In the genomic region with DNA sequence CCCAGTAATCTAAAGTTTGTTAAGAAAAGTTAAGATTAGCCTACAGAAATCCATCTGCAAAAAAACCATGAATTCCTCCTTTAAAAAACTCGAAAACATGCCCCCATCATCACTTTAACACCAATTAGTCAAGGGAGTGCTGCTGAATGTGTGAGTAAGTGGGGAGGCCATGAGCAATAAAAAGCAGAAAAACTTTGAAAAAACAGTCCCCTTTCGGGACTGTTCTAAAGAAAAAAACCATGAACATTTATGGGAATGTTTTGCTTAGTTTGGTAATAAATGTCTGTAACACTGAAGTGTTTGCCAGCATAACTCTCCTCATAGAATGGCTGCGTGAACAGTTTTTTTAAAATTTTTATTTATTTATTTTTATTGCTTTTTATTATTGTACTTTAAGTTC, we compare ENCODE assay signal across 15 cellular contexts.
DNase-seq lines count a peak whose midpoint lies in the region; ATAC-seq and TF ChIP-seq lines count a peak whose summit lies in the region.
"Had no signal": no experiment of that assay in that cellular context is flagged by ENCODE, and none has a peak within 500 bp of the region (broad histone marks: within the 10 kb centered on the region; RNA-seq: fewer than 3 reads in every experiment).

No MANE protein-coding gene starts in this region.

- H4K5ac ChIP-seq in IMR-90 (ENCODE audit: low read depth, low read length): no peak overlapping the region; the same call in 1 of the 2 replicates

- H3K4me1 ChIP-seq in IMR-90 (ENCODE audit: control insufficient read depth, insufficient read depth, low read length): peaks cover 7% of the 10 kb centered on the region

- no peaks in the 10 kb centered on the region for H3K79me1 ChIP-seq in IMR-90 (ENCODE audit: low read depth in 1 of 2, low read length in 2 of 2)

- H3K4me3 ChIP-seq in IMR-90 (ENCODE audit: insufficient read depth, low read depth, low read length) (no peak overlapping the region), fibroblast of villous mesenchyme (ENCODE audit: low read depth, low read length) (no peak overlapping the region)

- H2BK120ac ChIP-seq in IMR-90 (ENCODE audit: low read depth, low read length): no peak overlapping the region

- peak overlapping the region; percentile 12; the same call in 1 of the 2 replicates for H3K18ac ChIP-seq in IMR-90 (ENCODE audit: low read depth, low read length)

- no peak overlapping the region for H4K8ac ChIP-seq in IMR-90 (ENCODE audit: low read depth in 2 of 2, low read length in 2 of 2)

- no peak for TF ChIP-seq CTCF in IMR-90 (conservative IDR thresholded peaks at IDR 0.05; ENCODE audit: low read depth, low read length)
- TF ChIP-seq CTCF in fibroblast of villous mesenchyme (IDR thresholded peaks at IDR 0.05; ENCODE audit: insufficient read depth, low read depth, low read length): no peak

- H4K91ac ChIP-seq in IMR-90 (ENCODE audit: insufficient read depth, low read depth, low read length): no peak overlapping the region

- H3K23ac ChIP-seq in IMR-90 (ENCODE audit: low read depth, low read length): no peak overlapping the region

- H2BK5ac ChIP-seq in IMR-90 (ENCODE audit: low read depth, low read length, poor library complexity, severe bottlenecking): peak overlapping the region; percentile 2

- dilution Hi-C loops in IMR-90 (cut with HindIII; ENCODE audit: low sequenced_read_pairs, unreplicated experiment): no loop called here

- H3K14ac ChIP-seq in IMR-90 (replicated peaks; ENCODE audit: low read depth, low read length): no peak overlapping the region

- POLR2A ChIA-PET in IMR-90 (lab: Charles Lee; ENCODE audit: unreplicated experiment): no interaction called here

- no peaks in the 10 kb centered on the region for H3K27me3 ChIP-seq in IMR-90 (ENCODE audit: control insufficient read depth, insufficient read depth, low read length)

- WGBS in IMR-90 (ENCODE audit: extremely low coverage in 2 of 2, insufficient read length in 1 of 2), 2 experiments: no CpG with 5 or more reads among the region's 3 CpGs

- H2BK20ac ChIP-seq in IMR-90 (ENCODE audit: low read depth, low read length): no peak overlapping the region

- no peaks in the 10 kb centered on the region for H3K9me3 ChIP-seq in IMR-90 (ENCODE audit: control insufficient read depth, insufficient read depth, low read length)

- no peak for TF ChIP-seq POLR2A in IMR-90 (IDR thresholded peaks at IDR 0.05; ENCODE audit: low read depth, low read length)

- no peaks in the 10 kb centered on the region for H4K20me1 ChIP-seq in IMR-90 (ENCODE audit: insufficient read depth, low read length)

- intact Hi-C loops in IMR-90 (cut with micrococcal nuclease): no loop called here
- intact Hi-C loops in sciatic nerve (cut with DNase I): no loop called here

- H3K9me1 ChIP-seq in IMR-90 (ENCODE audit: insufficient read depth, low read length): no peaks in the 10 kb centered on the region

- ATAC-seq in IMR-90 (ENCODE audit: low read depth) (no peak), sciatic nerve (peak; percentile 33)
- ATAC-seq: HepG2 had no signal

- CTCF ChIA-PET in IMR-90 (lab: Yijun Ruan, JAX): no interaction called here

- no peak overlapping the region for H3K4me2 ChIP-seq in IMR-90 (ENCODE audit: low read depth, low read length)

- in situ Hi-C loops in IMR-90 (cut with MboI; ENCODE audit: low sequenced_read_pairs) (no loop called here), G401 (cut with HindIII; ENCODE audit: low sequenced_read_pairs) (no loop called here)

- no peak overlapping the region for H2AK5ac ChIP-seq in IMR-90 (ENCODE audit: low read depth, low read length)

- H3K56ac ChIP-seq in IMR-90 (ENCODE audit: extremely low read depth, insufficient read depth, low read length): no peak overlapping the region

- H3K9ac ChIP-seq in IMR-90 (ENCODE audit: low read depth, low read length): no peak overlapping the region

- no peak overlapping the region for H2AFZ ChIP-seq in IMR-90 (replicated peaks; ENCODE audit: low read length, poor library complexity)

- DNase-seq in IMR-90 (no peak), fibroblast of villous mesenchyme (ENCODE audit: low read depth) (peak; percentile 64), sciatic nerve (ENCODE audit: low spot score) (no peak), caudate nucleus (lab: John Stamatoyannopoulos, UW) (no peak), GDM1 (lab: John Stamatoyannopoulos, UW) (no peak), G401 (ENCODE audit: low spot score) (no peak), RKO (ENCODE audit: low spot score) (no peak)
- DNase-seq: C1 segment of cervical spinal cord; Calu3; CD4-positive, alpha-beta T cell; DMS79; EL; GF-D8; HCEC 1CT had no signal

- H3K27ac ChIP-seq in IMR-90 (ENCODE audit: insufficient read depth, low read length) (no peak overlapping the region), caudate nucleus (ENCODE audit: low read depth, low read length) (no peak overlapping the region)

- H2AK9ac ChIP-seq in IMR-90 (replicated peaks; ENCODE audit: low read depth, low read length, poor library complexity): no peak overlapping the region

- H3K4ac ChIP-seq in IMR-90 (ENCODE audit: low read depth, low read length): no peak overlapping the region

- BruUV-seq in IMR-90 (replicated peaks; lab: Mats Ljungman, UMichigan): no TSS peak

- no peak overlapping the region for H2BK15ac ChIP-seq in IMR-90 (ENCODE audit: low read depth, low read length)

- no peaks in the 10 kb centered on the region for H3K36me3 ChIP-seq in IMR-90 (ENCODE audit: control insufficient read depth, insufficient read depth, low read length)

- no peak for TF ChIP-seq RAD21 in IMR-90 (IDR thresholded peaks at IDR 0.05; ENCODE audit: low read length)

TF ChIP-seq in IMR-90, 13 proteins besides CTCF, POLR2A, EP300 and RAD21:
- TF ChIP-seq RCOR1 (IDR thresholded peaks at IDR 0.05; ENCODE audit: insufficient replicate concordance, low read length) (no peak), NFE2L2 (IDR thresholded peaks at IDR 0.05; ENCODE audit: low read depth, low read length) (no peak), CHD1 (IDR thresholded peaks at IDR 0.05; ENCODE audit: low read depth, low read length) (no peak), MXI1 (IDR thresholded peaks at IDR 0.05; ENCODE audit: borderline replicate concordance, low read depth, low read length) (no peak), MAFK (IDR thresholded peaks at IDR 0.05; ENCODE audit: low read depth, low read length) (no peak), RFX5 (IDR thresholded peaks at IDR 0.05; ENCODE audit: low read depth, low read length) (no peak)
